28 cellular contexts compared by ENCODE assay signal in the genomic region with DNA sequence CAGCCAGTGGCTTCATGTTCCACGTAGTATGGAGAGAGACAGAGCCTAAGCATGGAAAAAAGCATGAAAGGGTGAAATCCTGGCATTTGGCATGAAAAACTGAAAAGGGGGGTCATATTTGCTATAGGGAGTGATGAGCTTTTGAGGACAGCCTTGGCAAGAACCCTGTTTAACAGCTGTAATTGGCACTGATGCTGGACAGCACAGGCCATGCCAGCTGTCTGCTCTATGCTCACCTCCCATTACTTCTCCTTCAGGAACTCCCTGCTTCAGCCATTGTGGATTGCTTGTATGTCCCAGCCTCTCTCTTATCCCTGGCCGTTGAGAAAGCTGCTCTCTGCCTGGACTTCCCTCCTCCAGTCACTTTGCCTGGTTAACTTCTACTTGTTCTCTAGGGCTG.
DNase-seq lines count a peak whose midpoint lies in the region; ATAC-seq, FAIRE-seq and TF ChIP-seq lines count a peak whose summit lies in the region.
"Had no signal": no experiment of that assay in that cellular context is flagged by ENCODE, and none has a peak within 500 bp of the region (broad histone marks: within the 10 kb centered on the region; RNA-seq: fewer than 3 reads in every experiment).

No MANE protein-coding gene starts in this region.

- TF ChIP-seq EP300 in HepG2 (IDR thresholded peaks at IDR 0.05; ENCODE audit: low read depth in 2 of 2, low read length in 2 of 2) (no peak), HepG2 (CRISPR knock-in tag; IDR thresholded peaks at IDR 0.05; ENCODE audit: borderline replicate concordance) (no peak), H1 (IDR thresholded peaks at IDR 0.05; ENCODE audit: borderline replicate concordance in 1 of 2, low read depth in 2 of 2, low read length in 2 of 2) (no peak)

- H3K36me3 ChIP-seq in right lobe of liver = no peaks in the 10 kb centered on the region
- no peaks in the 10 kb centered on the region for H3K36me3 ChIP-seq in HepG2 (replicated peaks in 1 of 2; ENCODE audit: control insufficient read depth in 1 of 2, insufficient read depth in 2 of 2, low read length in 2 of 2)
- no peaks in the 10 kb centered on the region for H3K36me3 ChIP-seq in H1 (ENCODE audit: control insufficient read depth in 2 of 4, insufficient read depth in 4 of 4, low read length in 3 of 4)
- H3K36me3 ChIP-seq: left lung, right atrium auricular region, spleen, thoracic aorta had no signal

- H3K56ac ChIP-seq in H1 (replicated peaks; ENCODE audit: insufficient read length, low read depth, low read length) = no peak overlapping the region

- no peak overlapping the region for H3K4me3 Mint-ChIP-seq in natural killer cell
- H3K4me3 Mint-ChIP-seq: activated CD4-positive, alpha-beta memory T cell treated with anti-CD3 and anti-CD28 coated beads for 36 hours; activated naive CD4-positive, alpha-beta T cell treated with anti-CD3 and anti-CD28 coated beads for 36 hours; CD8-positive, alpha-beta T cell; central memory CD8-positive, alpha-beta T cell; stimulated activated naive CD8-positive, alpha-beta T cell treated with anti-CD3 and anti-CD28 coated beads, Interleukin-15, Interleukin-2, amounts not matched to agents 100 ng/mL and 50 ng/mL, for 24 hours had no signal

- no peak overlapping the region for H3K23ac ChIP-seq in H1 (ENCODE audit: insufficient read length)

- POLR2A ChIA-PET in HepG2 (lab: Yijun Ruan, JAX) (no interaction called here), H1 (lab: Charles Lee; ENCODE audit: partially characterized antibody) (interaction anchor here (1.3 kb wide), 1 partner anchor 10 kb away, joined by 5 read pairs; no protein-coding TSS in a partner anchor)

- no peaks in the 10 kb centered on the region for H3K36me3 Mint-ChIP-seq in natural killer cell
- H3K36me3 Mint-ChIP-seq: activated CD4-positive, alpha-beta memory T cell treated with anti-CD3 and anti-CD28 coated beads for 36 hours; CD8-positive, alpha-beta T cell had no signal

- H3K79me1 ChIP-seq in H1 (ENCODE audit: low read depth, low read length) = no peaks in the 10 kb centered on the region

- H3K79me2 ChIP-seq in HepG2 (ENCODE audit: insufficient read depth, low read length) (no peaks in the 10 kb centered on the region), H1 (ENCODE audit: control insufficient read depth in 1 of 2, insufficient read depth in 2 of 2, low read length in 2 of 2) (no peaks in the 10 kb centered on the region)

- TF ChIP-seq RAD21 in HepG2 (CRISPR knock-in tag; IDR thresholded peaks at IDR 0.05) (no peak), H1 (IDR thresholded peaks at IDR 0.05 in 1 of 2, conservative IDR thresholded peaks at IDR 0.05 in 1 of 2; ENCODE audit: low read depth in 2 of 2, low read length in 2 of 2) (no peak)

- DNase-seq in right lobe of liver = no peak
- DNase-seq in HepG2 (ENCODE audit: low spot score) = no peak
- peak; percentile 18 for DNase-seq in NCI-H2196 (lab: John Stamatoyannopoulos, UW; ENCODE audit: unreplicated experiment)
- DNase-seq in H1 (ENCODE audit: low read depth in 1 of 2, low spot score in 2 of 2) = peak in 1 of 2 experiments; percentile 24
- DNase-seq in sciatic nerve (ENCODE audit: low spot score) = no peak
- DNase-seq in natural killer cell = no peak
- no peak for DNase-seq in NOMO-1 treated with DMSO at 0.1 percent for 48 hours (lab: John Stamatoyannopoulos, UW; ENCODE audit: unreplicated experiment)
- DNase-seq: activated CD4-positive, alpha-beta memory T cell treated with anti-CD3 and anti-CD28 coated beads for 36 hours; activated CD4-positive, alpha-beta T cell treated with anti-CD3 and anti-CD28 coated beads for 1 hour; activated CD8-positive, alpha-beta memory T cell treated with anti-CD3 and anti-CD28 coated beads, Interleukin-2, amount 50 U/mL, for 4 hours; activated naive CD4-positive, alpha-beta T cell treated with anti-CD3 and anti-CD28 coated beads for 36 hours; CD8-positive, alpha-beta T cell; left lung; mesenchymal stem cell; NCI-H1930; NCI-H524 treated with DMSO at 0.1 percent for 48 hours; SIG-M5; spleen; stimulated activated CD4-positive, alpha-beta T cell treated with anti-CD3 and anti-CD28 coated beads, Interleukin-2, amount 100 ng/mL, for 24 hours; SW 1271 had no signal

- H2BK12ac ChIP-seq in H1 (ENCODE audit: low read depth, low read length) = 0 out of 2 replicates have a peak overlapping the region, but pooled peaks have one; percentile 4

- H3K9me3 ChIP-seq in right lobe of liver = no peaks in the 10 kb centered on the region
- no peaks in the 10 kb centered on the region for H3K9me3 ChIP-seq in HepG2 (ENCODE audit: low read length)
- peaks cover 0 to 7% of the 10 kb centered on the region in 2 experiments; a peak in 1 of 4 replicates for H3K9me3 ChIP-seq in H1 (ENCODE audit: insufficient read depth in 2 of 2, low read depth in 1 of 2, low read length in 1 of 2)
- H3K9me3 ChIP-seq: left lung, right atrium auricular region, spleen, thoracic aorta had no signal

- no peak overlapping the region for H4K91ac ChIP-seq in H1 (replicated peaks; ENCODE audit: insufficient read length, low read length)

- peaks cover 2 to 4% of the 10 kb centered on the region in 2 donors for H3K9me3 Mint-ChIP-seq in natural killer cell
- H3K9me3 Mint-ChIP-seq: activated CD4-positive, alpha-beta memory T cell treated with anti-CD3 and anti-CD28 coated beads for 36 hours; CD8-positive, alpha-beta T cell; central memory CD8-positive, alpha-beta T cell; stimulated activated naive CD8-positive, alpha-beta T cell treated with anti-CD3 and anti-CD28 coated beads, Interleukin-15, Interleukin-2, amounts not matched to agents 100 ng/mL and 50 ng/mL, for 24 hours had no signal

- no TSS peak for BruUV-seq in HepG2 (replicated peaks; lab: Mats Ljungman, UMichigan)

- no peak overlapping the region for H2BK15ac ChIP-seq in H1 (ENCODE audit: low read length)

- H3K27ac Mint-ChIP-seq in natural killer cell = no peak overlapping the region
- H3K27ac Mint-ChIP-seq: activated CD4-positive, alpha-beta memory T cell treated with anti-CD3 and anti-CD28 coated beads for 36 hours; activated naive CD4-positive, alpha-beta T cell treated with anti-CD3 and anti-CD28 coated beads for 36 hours; CD8-positive, alpha-beta T cell; stimulated activated naive CD8-positive, alpha-beta T cell treated with anti-CD3 and anti-CD28 coated beads, Interleukin-15, Interleukin-2, amounts not matched to agents 100 ng/mL and 50 ng/mL, for 24 hours had no signal

- H2BK120ac ChIP-seq in H1 (replicated peaks; ENCODE audit: low read depth, low read length) = no peak overlapping the region

- no peaks in the 10 kb centered on the region for H4K20me1 ChIP-seq in HepG2 (ENCODE audit: insufficient read depth, low read length)
- no peaks in the 10 kb centered on the region for H4K20me1 ChIP-seq in H1 (replicated peaks in 1 of 2; ENCODE audit: control insufficient read depth in 1 of 2, insufficient read depth in 2 of 2, low read length in 2 of 2)

- H3K4ac ChIP-seq in H1 (replicated peaks; ENCODE audit: insufficient read length, low read depth, low read length) = no peak overlapping the region

- no peak overlapping the region for H4K5ac ChIP-seq in H1 (ENCODE audit: insufficient read length, low read depth, low read length)

- H3K4me2 ChIP-seq in HepG2 (ENCODE audit: low read depth, low read length) = no peak overlapping the region
- no peak overlapping the region for H3K4me2 ChIP-seq in H1 (ENCODE audit: insufficient read depth in 1 of 2, low read depth in 2 of 2, low read length in 2 of 2)

- H2AK5ac ChIP-seq in H1 (ENCODE audit: low read depth, low read length) = no peak overlapping the region

- no peak overlapping the region for H3K18ac ChIP-seq in H1 (ENCODE audit: extremely low read depth, low read length)

- H3K27me3 ChIP-seq in right lobe of liver (no peaks in the 10 kb centered on the region), HepG2 (ENCODE audit: control insufficient read depth in 1 of 2, insufficient read depth in 2 of 2, low read length in 2 of 2) (peaks cover 0 to 3% of the 10 kb centered on the region in 2 experiments; a peak in 1 of 5 replicates), H1 (replicated peaks in 1 of 4; ENCODE audit: control insufficient read depth in 3 of 4, extremely low read depth in 1 of 4, insufficient read depth in 3 of 4, low read length in 3 of 4) (no peaks in the 10 kb centered on the region; a peak in 1 of 7 replicates)
- H3K27me3 ChIP-seq: left lung, right atrium auricular region, spleen had no signal

- no peak overlapping the region for H4K8ac ChIP-seq in H1 (ENCODE audit: extremely low read depth, insufficient read depth, low read length)

- in situ Hi-C loops in HepG2 (cut with HindIII; ENCODE audit: extremely low pct_ligation_motif_present, low pct_unique_long_range_greater_than_20kb) = no loop called here

- no peak overlapping the region for H2AFZ ChIP-seq in HepG2 (ENCODE audit: low read length)
- H2AFZ ChIP-seq in H1 (ENCODE audit: low read length) = no peak overlapping the region

- no peak overlapping the region for H2BK5ac ChIP-seq in H1 (ENCODE audit: low read depth, low read length)

- H3K4me3 ChIP-seq in right lobe of liver (no peak overlapping the region), HepG2 (replicated peaks in 1 of 3; ENCODE audit: insufficient read depth in 1 of 3, low read depth in 2 of 3, low read length in 3 of 3) (no peak overlapping the region), H1 (ENCODE audit: extremely low read depth in 1 of 4, insufficient read depth in 2 of 4, low read depth in 3 of 4, low read length in 4 of 4) (no peak overlapping the region)
- H3K4me3 ChIP-seq: GM12878, left lung, right atrium auricular region, spleen, thoracic aorta had no signal

- CTCF ChIA-PET in HepG2 (lab: Yijun Ruan, JAX; ENCODE audit: low intra/inter-chr PET ratio, low total read pairs) (no interaction called here), H1 (lab: Charles Lee; ENCODE audit: partially characterized antibody) (interaction anchor here (0.6 to 4.8 kb wide), 13 partner anchors 9 to 948 kb away, joined by 3 to 41 read pairs (median 7); a partner anchor contains a TSS)

- TF ChIP-seq CTCF in right lobe of liver (IDR thresholded peaks at IDR 0.05) (no peak), HepG2 (CRISPR knock-in tag; IDR thresholded peaks at IDR 0.05) (no peak), H1 (IDR thresholded peaks at IDR 0.05; ENCODE audit: control extremely low read depth in 1 of 3, insufficient read depth in 1 of 3, low read depth in 1 of 3, low read length in 3 of 3) (no peak), natural killer cell (IDR thresholded peaks at IDR 0.05) (no peak)

- H3K23me2 ChIP-seq in H1 (ENCODE audit: low read depth, low read length) = no peaks in the 10 kb centered on the region

- H3K27ac ChIP-seq in right lobe of liver = no peak overlapping the region
- no peak overlapping the region for H3K27ac ChIP-seq in HepG2 (ENCODE audit: extremely low read length, insufficient read depth, low read length)
- no peak overlapping the region for H3K27ac ChIP-seq in H1 (ENCODE audit: low read depth, low read length)
- H3K27ac ChIP-seq: HL-60, left lung, right atrium auricular region, spleen, thoracic aorta had no signal

- ATAC-seq in right lobe of liver (peak in 3 of 4 donors; percentile 27 to 63 (median 38)), HepG2 (no peak), sciatic nerve (no peak), natural killer cell (no peak)
- ATAC-seq: CD8-positive, alpha-beta T cell; GM12878; left lung had no signal

- H3K9ac ChIP-seq in HepG2 (ENCODE audit: insufficient read depth, low read depth, low read length) (no peak overlapping the region), H1 (replicated peaks in 1 of 4; ENCODE audit: extremely low read depth in 1 of 4, low read depth in 3 of 4, low read length in 3 of 4) (no peak overlapping the region)

- H3K4me1 ChIP-seq in right lobe of liver (no peaks in the 10 kb centered on the region), HepG2 (ENCODE audit: insufficient read depth, low read length) (no peaks in the 10 kb centered on the region), H1 (replicated peaks in 1 of 4; ENCODE audit: control insufficient read depth in 3 of 4, insufficient read depth in 4 of 4, low read length in 3 of 4) (peaks cover 0 to 7% (median 0%) of the 10 kb centered on the region in 4 experiments; a peak in 3 of 7 replicates)
- H3K4me1 ChIP-seq: left lung, right atrium auricular region, spleen had no signal

- no peak for FAIRE-seq in HepG2 (lab: Jason Lieb, UNC)
- FAIRE-seq in H1 (lab: Jason Lieb, UNC) = no peak
- FAIRE-seq: GM12878, H54, urothelium cell line had no signal

- no peaks in the 10 kb centered on the region for H3K27me3 Mint-ChIP-seq in natural killer cell (ENCODE audit: low read depth in 2 of 2)
- H3K27me3 Mint-ChIP-seq: activated CD4-positive, alpha-beta memory T cell treated with anti-CD3 and anti-CD28 coated beads for 36 hours; central memory CD8-positive, alpha-beta T cell; stimulated activated naive CD8-positive, alpha-beta T cell treated with anti-CD3 and anti-CD28 coated beads, Interleukin-15, Interleukin-2, amounts not matched to agents 100 ng/mL and 50 ng/mL, for 24 hours had no signal

- no peaks in the 10 kb centered on the region for H3K4me1 Mint-ChIP-seq in natural killer cell
- H3K4me1 Mint-ChIP-seq: central memory CD8-positive, alpha-beta T cell had no signal

- intact Hi-C loops in right lobe of liver (cut with DNase I) (no loop called here), HepG2 (cut with micrococcal nuclease; ENCODE audit: unreplicated experiment) (no loop called here), sciatic nerve (cut with DNase I) (no loop called here), natural killer cell (cut with micrococcal nuclease) (no loop called here)

- TF ChIP-seq POLR2A in right lobe of liver (IDR thresholded peaks at IDR 0.05) (no peak), HepG2 (IDR thresholded peaks at IDR 0.05; ENCODE audit: insufficient read depth in 1 of 2, low read depth in 2 of 2, low read length in 2 of 2) (no peak), H1 (IDR thresholded peaks at IDR 0.05; ENCODE audit: control extremely low read depth in 1 of 2, low read depth in 2 of 2, low read length in 2 of 2) (no peak)

- no peak overlapping the region for H3K14ac ChIP-seq in H1 (ENCODE audit: insufficient read length)

- H2BK20ac ChIP-seq in H1 (ENCODE audit: low read length) = no peak overlapping the region

- 49% methylated on average over 2 of the region's 2 CpGs for WGBS in right lobe of liver (ENCODE audit: insufficient coverage, low coverage, low lambda C conversion rate, missing lambda C conversion rate)
- 0% methylated on average over 2 of the region's 2 CpGs for WGBS in HepG2 (ENCODE audit: low lambda C conversion rate)
- WGBS in H1 (ENCODE audit: extremely low coverage in 1 of 2, insufficient coverage in 1 of 2, insufficient read length in 1 of 2, insufficient replicate concordance in 2 of 2, low coverage in 1 of 2, low lambda C conversion rate in 2 of 2, missing lambda C conversion rate in 1 of 2), 2 experiments = 86% methylated on average over 1 of the region's 2 CpGs; no CpG with 5 or more reads in 1 of the 2 experiments

Comparison
In these comparisons a context has a peak if more than half of its experiments do, and no peak if none do; other contexts are left out.
1. ATAC-seq: peak in right lobe of liver (3 of 4); none in HepG2 (single experiment), sciatic nerve (single experiment) and natural killer cell (0 of 3).